ENCODE assay signal across 2 cellular contexts in the genomic region with DNA sequence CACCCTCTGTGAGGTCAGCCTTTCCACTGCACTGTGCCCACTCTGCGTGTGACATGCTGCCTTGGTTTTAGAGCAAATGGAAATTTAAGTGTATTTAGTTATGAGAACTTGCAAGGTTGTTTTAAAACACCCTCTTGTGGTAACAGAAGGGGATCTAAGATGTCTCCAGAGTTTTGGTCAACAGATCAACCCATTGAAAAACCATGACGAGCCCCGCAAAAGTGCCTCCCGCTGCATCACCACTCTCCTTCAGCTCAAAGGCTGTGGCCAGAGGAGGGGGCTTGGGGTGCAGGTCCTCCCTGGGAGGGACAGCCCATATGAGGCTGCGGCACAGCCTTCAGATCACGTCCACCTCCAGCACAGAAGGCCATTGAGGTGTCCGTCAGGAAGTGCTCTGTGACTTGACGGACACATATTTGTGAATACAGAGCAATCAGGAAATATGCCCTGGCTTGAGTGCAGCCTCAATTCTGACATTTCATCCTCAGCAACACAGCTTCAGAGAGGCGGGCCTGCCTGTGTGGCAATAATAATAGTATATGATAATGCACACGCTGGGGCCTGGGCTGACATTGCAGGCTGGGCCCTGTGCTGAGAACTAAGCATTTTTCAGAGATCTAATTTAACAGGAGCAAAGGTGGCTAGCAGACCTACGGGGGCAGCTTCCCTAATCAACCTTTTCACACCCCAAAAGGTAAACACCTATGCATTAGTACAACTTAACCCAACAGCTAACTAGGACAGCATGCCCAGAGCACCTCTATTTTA.
TF ChIP-seq lines count a peak whose summit lies in the region.

No MANE protein-coding gene starts in this region.

TF ChIP-seq in SK-N-SH, 30 proteins besides CTCF, POLR2A, EP300 and RAD21:
- TF ChIP-seq, protein P1, sequence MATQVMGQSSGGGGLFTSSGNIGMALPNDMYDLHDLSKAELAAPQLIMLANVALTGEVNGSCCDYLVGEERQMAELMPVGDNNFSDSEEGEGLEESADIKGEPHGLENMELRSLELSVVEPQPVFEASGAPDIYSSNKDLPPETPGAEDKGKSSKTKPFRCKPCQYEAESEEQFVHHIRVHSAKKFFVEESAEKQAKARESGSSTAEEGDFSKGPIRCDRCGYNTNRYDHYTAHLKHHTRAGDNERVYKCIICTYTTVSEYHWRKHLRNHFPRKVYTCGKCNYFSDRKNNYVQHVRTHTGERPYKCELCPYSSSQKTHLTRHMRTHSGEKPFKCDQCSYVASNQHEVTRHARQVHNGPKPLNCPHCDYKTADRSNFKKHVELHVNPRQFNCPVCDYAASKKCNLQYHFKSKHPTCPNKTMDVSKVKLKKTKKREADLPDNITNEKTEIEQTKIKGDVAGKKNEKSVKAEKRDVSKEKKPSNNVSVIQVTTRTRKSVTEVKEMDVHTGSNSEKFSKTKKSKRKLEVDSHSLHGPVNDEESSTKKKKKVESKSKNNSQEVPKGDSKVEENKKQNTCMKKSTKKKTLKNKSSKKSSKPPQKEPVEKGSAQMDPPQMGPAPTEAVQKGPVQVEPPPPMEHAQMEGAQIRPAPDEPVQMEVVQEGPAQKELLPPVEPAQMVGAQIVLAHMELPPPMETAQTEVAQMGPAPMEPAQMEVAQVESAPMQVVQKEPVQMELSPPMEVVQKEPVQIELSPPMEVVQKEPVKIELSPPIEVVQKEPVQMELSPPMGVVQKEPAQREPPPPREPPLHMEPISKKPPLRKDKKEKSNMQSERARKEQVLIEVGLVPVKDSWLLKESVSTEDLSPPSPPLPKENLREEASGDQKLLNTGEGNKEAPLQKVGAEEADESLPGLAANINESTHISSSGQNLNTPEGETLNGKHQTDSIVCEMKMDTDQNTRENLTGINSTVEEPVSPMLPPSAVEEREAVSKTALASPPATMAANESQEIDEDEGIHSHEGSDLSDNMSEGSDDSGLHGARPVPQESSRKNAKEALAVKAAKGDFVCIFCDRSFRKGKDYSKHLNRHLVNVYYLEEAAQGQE (IDR thresholded peaks at IDR 0.05; ENCODE audit: low read depth, low read length), result no peak
- TF ChIP-seq, protein P2, sequence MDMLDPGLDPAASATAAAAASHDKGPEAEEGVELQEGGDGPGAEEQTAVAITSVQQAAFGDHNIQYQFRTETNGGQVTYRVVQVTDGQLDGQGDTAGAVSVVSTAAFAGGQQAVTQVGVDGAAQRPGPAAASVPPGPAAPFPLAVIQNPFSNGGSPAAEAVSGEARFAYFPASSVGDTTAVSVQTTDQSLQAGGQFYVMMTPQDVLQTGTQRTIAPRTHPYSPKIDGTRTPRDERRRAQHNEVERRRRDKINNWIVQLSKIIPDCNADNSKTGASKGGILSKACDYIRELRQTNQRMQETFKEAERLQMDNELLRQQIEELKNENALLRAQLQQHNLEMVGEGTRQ (IDR thresholded peaks at IDR 0.05; ENCODE audit: borderline replicate concordance, low read depth, low read length), result no peak
- TF ChIP-seq, protein P3, sequence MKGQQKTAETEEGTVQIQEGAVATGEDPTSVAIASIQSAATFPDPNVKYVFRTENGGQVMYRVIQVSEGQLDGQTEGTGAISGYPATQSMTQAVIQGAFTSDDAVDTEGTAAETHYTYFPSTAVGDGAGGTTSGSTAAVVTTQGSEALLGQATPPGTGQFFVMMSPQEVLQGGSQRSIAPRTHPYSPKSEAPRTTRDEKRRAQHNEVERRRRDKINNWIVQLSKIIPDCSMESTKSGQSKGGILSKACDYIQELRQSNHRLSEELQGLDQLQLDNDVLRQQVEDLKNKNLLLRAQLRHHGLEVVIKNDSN (IDR thresholded peaks at IDR 0.05; ENCODE audit: borderline replicate concordance, low read depth), result no peak
- TF ChIP-seq TCF12 (IDR thresholded peaks at IDR 0.05), result no peak
- no peak for TF ChIP-seq MXI1 (IDR thresholded peaks at IDR 0.05; ENCODE audit: low read depth, low read length)
- no peak for TF ChIP-seq FOXJ3 (CRISPR knock-in tag; IDR thresholded peaks at IDR 0.05)
- TF ChIP-seq, protein P4, sequence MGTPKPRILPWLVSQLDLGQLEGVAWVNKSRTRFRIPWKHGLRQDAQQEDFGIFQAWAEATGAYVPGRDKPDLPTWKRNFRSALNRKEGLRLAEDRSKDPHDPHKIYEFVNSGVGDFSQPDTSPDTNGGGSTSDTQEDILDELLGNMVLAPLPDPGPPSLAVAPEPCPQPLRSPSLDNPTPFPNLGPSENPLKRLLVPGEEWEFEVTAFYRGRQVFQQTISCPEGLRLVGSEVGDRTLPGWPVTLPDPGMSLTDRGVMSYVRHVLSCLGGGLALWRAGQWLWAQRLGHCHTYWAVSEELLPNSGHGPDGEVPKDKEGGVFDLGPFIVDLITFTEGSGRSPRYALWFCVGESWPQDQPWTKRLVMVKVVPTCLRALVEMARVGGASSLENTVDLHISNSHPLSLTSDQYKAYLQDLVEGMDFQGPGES (IDR thresholded peaks at IDR 0.05; ENCODE audit: low read depth, low read length), result no peak
- TF ChIP-seq GABPA (IDR thresholded peaks at IDR 0.05; ENCODE audit: low read depth), result no peak
- no peak for TF ChIP-seq NRF1 (IDR thresholded peaks at IDR 0.05; ENCODE audit: low read depth, low read length)
- no peak for TF ChIP-seq POLR2AphosphoS5 (IDR thresholded peaks at IDR 0.05; ENCODE audit: low read depth, low read length)
- TF ChIP-seq YY1 (IDR thresholded peaks at IDR 0.05; ENCODE audit: low read depth), result no peak
- TF ChIP-seq RFX5 (IDR thresholded peaks at IDR 0.05; ENCODE audit: low read length), result no peak
- TF ChIP-seq TEAD4 (IDR thresholded peaks at IDR 0.05; ENCODE audit: borderline replicate concordance, insufficient read depth), result no peak
- TF ChIP-seq SIN3A (IDR thresholded peaks at IDR 0.05; ENCODE audit: borderline replicate concordance, low read depth, low read length), result no peak
- no peak for TF ChIP-seq EZH2phosphoT487 (IDR thresholded peaks at IDR 0.05; ENCODE audit: borderline replicate concordance, low read depth)

TF ChIP-seq in SK-N-SH treated with all-trans-retinoic acid at 6 μM for 48 hours, 23 proteins besides CTCF, POLR2A, EP300 and RAD21:
- TF ChIP-seq ISL1 (CRISPR knock-in tag; IDR thresholded peaks at IDR 0.05), result no peak
- TF ChIP-seq, protein P5, sequence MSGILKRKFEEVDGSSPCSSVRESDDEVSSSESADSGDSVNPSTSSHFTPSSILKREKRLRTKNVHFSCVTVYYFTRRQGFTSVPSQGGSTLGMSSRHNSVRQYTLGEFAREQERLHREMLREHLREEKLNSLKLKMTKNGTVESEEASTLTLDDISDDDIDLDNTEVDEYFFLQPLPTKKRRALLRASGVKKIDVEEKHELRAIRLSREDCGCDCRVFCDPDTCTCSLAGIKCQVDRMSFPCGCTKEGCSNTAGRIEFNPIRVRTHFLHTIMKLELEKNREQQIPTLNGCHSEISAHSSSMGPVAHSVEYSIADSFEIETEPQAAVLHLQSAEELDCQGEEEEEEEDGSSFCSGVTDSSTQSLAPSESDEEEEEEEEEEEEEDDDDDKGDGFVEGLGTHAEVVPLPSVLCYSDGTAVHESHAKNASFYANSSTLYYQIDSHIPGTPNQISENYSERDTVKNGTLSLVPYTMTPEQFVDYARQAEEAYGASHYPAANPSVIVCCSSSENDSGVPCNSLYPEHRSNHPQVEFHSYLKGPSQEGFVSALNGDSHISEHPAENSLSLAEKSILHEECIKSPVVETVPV (CRISPR knock-in tag; IDR thresholded peaks at IDR 0.05), result no peak
- TF ChIP-seq OSR1 (CRISPR knock-in tag; IDR thresholded peaks at IDR 0.05), result no peak
- no peak for TF ChIP-seq SNAI2 (CRISPR knock-in tag; IDR thresholded peaks at IDR 0.05)
- no peak for TF ChIP-seq BACH2 (CRISPR knock-in tag; IDR thresholded peaks at IDR 0.05; ENCODE audit: borderline replicate concordance)
- TF ChIP-seq PPARA (CRISPR knock-in tag; IDR thresholded peaks at IDR 0.05; ENCODE audit: borderline replicate concordance), result no peak
- TF ChIP-seq ZFP30 (CRISPR knock-in tag; IDR thresholded peaks at IDR 0.05), result no peak
- TF ChIP-seq, protein P6, sequence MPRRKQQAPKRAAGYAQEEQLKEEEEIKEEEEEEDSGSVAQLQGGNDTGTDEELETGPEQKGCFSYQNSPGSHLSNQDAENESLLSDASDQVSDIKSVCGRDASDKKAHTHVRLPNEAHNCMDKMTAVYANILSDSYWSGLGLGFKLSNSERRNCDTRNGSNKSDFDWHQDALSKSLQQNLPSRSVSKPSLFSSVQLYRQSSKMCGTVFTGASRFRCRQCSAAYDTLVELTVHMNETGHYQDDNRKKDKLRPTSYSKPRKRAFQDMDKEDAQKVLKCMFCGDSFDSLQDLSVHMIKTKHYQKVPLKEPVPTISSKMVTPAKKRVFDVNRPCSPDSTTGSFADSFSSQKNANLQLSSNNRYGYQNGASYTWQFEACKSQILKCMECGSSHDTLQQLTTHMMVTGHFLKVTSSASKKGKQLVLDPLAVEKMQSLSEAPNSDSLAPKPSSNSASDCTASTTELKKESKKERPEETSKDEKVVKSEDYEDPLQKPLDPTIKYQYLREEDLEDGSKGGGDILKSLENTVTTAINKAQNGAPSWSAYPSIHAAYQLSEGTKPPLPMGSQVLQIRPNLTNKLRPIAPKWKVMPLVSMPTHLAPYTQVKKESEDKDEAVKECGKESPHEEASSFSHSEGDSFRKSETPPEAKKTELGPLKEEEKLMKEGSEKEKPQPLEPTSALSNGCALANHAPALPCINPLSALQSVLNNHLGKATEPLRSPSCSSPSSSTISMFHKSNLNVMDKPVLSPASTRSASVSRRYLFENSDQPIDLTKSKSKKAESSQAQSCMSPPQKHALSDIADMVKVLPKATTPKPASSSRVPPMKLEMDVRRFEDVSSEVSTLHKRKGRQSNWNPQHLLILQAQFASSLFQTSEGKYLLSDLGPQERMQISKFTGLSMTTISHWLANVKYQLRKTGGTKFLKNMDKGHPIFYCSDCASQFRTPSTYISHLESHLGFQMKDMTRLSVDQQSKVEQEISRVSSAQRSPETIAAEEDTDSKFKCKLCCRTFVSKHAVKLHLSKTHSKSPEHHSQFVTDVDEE (CRISPR knock-in tag; IDR thresholded peaks at IDR 0.05), result no peak
- TF ChIP-seq ZNF8 (CRISPR knock-in tag; IDR thresholded peaks at IDR 0.05), result no peak
- TF ChIP-seq RARB (CRISPR knock-in tag; IDR thresholded peaks at IDR 0.05), result no peak
- no peak for TF ChIP-seq ZNF70 (CRISPR knock-in tag; IDR thresholded peaks at IDR 0.05)
- no peak for TF ChIP-seq TOX (CRISPR knock-in tag; IDR thresholded peaks at IDR 0.05; ENCODE audit: borderline replicate concordance)
- TF ChIP-seq ZFP3 (CRISPR knock-in tag; IDR thresholded peaks at IDR 0.05), result no peak
TF ChIP-seq in SK-N-SH treated with all-trans-retinoic acid at 6 μM for 48 hours: peak in this region for 0.
